21 cellular contexts compared by ENCODE assay signal in the genomic region with DNA sequence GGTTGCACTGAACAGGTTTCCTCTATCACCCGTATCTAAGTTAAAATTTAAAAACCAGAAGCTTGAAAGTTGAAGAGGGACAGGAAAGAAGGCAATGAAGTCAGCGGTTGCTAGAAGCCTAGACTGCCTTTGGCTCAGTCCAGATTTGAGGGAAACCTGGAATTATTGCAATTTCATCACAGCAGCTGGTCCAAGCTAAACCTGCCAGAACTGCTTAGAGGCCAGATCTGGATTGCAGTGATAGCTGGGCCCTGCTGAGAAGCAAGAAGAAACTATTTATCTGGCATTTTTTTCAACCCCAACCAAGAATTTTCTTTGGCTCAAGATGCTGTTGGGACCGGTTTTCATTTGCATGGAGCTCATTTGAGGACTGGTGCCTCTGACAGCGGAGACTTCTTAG.
DNase-seq lines count a peak whose midpoint lies in the region; ATAC-seq and TF ChIP-seq lines count a peak whose summit lies in the region.
"Had no signal": no experiment of that assay in that cellular context is flagged by ENCODE, and none has a peak within 500 bp of the region (broad histone marks: within the 10 kb centered on the region; RNA-seq: fewer than 3 reads in every experiment).

No MANE protein-coding gene starts in this region.

- DNase-seq in AG04449 (ENCODE audit: low read depth, low spot score), result peak; percentile 84
- DNase-seq in fibroblast of the conjunctiva (ENCODE audit: low read depth), result peak; percentile 84
- no peak for DNase-seq in omental fat pad (ENCODE audit: low spot score)
- DNase-seq in NCI-H774 (lab: John Stamatoyannopoulos, UW), result no peak
- no peak for DNase-seq in NCI-H69 (lab: John Stamatoyannopoulos, UW)
- DNase-seq in superior temporal gyrus (ENCODE audit: extremely low spot score), result no peak
- DNase-seq in NCI-H82 (lab: John Stamatoyannopoulos, UW), result no peak
- DNase-seq: activated CD4-positive, CD25-positive, alpha-beta regulatory T cell treated with anti-CD3 and anti-CD28 coated beads, Interleukin-2, amount 50 U/mL, for 72 hours; activated naive CD8-positive, alpha-beta T cell treated with anti-CD3 and anti-CD28 coated beads for 36 hours; activated T-cell treated with anti-CD3 and anti-CD28 coated beads for 4 hours; Caco-2; dermis blood vessel endothelial cell; foreskin melanocyte; H7; islet precursor cell; NCI-H1417 treated with DMSO at 0.1 percent for 48 hours; NCI-H510A; retina; stimulated activated naive CD8-positive, alpha-beta T cell treated with anti-CD3 and anti-CD28 coated beads, Interleukin-15, amount 100 ng/mL, for 72 hours; T-helper 17 cell had no signal

- TF ChIP-seq CTCF in AG04449 (IDR thresholded peaks at IDR 0.05; ENCODE audit: insufficient read depth, low read length, missing control alignments) (no peak), omental fat pad (IDR thresholded peaks at IDR 0.05) (no peak)

- ATAC-seq in SK-N-SH treated with all-trans-retinoic acid at 6 μM for 48 hours (peak; percentile 69), omental fat pad (ENCODE audit: low FRiP score) (peak; percentile 73)
- ATAC-seq: stimulated activated naive CD8-positive, alpha-beta T cell treated with anti-CD3 and anti-CD28 coated beads, Interleukin-15, amount 100 ng/mL, for 72 hours; T-helper 17 cell had no signal

- CTCF ChIA-PET in AG04449 (lab: Yijun Ruan, JAX), result interaction anchor here (1.0 to 2.5 kb wide), 3 partner anchors 12 to 272 kb away, joined by 3 to 18 read pairs (median 4); no protein-coding TSS in a partner anchor

- no peak overlapping the region for H3K4me3 ChIP-seq in AG04449 (ENCODE audit: low read depth, low read length)

- POLR2A ChIA-PET in AG04449 (lab: Yijun Ruan, JAX), result interaction anchor here (0.6 to 1.4 kb wide), 2 partner anchors 12 to 642 kb away, joined by 3 to 4 read pairs; no protein-coding TSS in a partner anchor

TF ChIP-seq in SK-N-SH treated with all-trans-retinoic acid at 6 μM for 48 hours, 23 proteins besides CTCF, POLR2A, EP300 and RAD21:
- TF ChIP-seq SNAI2 (CRISPR knock-in tag; IDR thresholded peaks at IDR 0.05) (no peak), ZFP30 (CRISPR knock-in tag; IDR thresholded peaks at IDR 0.05) (no peak), ZNF70 (CRISPR knock-in tag; IDR thresholded peaks at IDR 0.05) (no peak), ISL1 (CRISPR knock-in tag; IDR thresholded peaks at IDR 0.05) (no peak), ZC3H10 (CRISPR knock-in tag; IDR thresholded peaks at IDR 0.05) (no peak), GLIS3 (CRISPR knock-in tag; IDR thresholded peaks at IDR 0.05) (no peak), TOX (CRISPR knock-in tag; IDR thresholded peaks at IDR 0.05; ENCODE audit: borderline replicate concordance) (no peak), ARNTL (CRISPR knock-in tag; IDR thresholded peaks at IDR 0.05; ENCODE audit: borderline replicate concordance, low read depth) (no peak), BACH2 (CRISPR knock-in tag; IDR thresholded peaks at IDR 0.05; ENCODE audit: borderline replicate concordance) (no peak)
- TF ChIP-seq, protein P1, sequence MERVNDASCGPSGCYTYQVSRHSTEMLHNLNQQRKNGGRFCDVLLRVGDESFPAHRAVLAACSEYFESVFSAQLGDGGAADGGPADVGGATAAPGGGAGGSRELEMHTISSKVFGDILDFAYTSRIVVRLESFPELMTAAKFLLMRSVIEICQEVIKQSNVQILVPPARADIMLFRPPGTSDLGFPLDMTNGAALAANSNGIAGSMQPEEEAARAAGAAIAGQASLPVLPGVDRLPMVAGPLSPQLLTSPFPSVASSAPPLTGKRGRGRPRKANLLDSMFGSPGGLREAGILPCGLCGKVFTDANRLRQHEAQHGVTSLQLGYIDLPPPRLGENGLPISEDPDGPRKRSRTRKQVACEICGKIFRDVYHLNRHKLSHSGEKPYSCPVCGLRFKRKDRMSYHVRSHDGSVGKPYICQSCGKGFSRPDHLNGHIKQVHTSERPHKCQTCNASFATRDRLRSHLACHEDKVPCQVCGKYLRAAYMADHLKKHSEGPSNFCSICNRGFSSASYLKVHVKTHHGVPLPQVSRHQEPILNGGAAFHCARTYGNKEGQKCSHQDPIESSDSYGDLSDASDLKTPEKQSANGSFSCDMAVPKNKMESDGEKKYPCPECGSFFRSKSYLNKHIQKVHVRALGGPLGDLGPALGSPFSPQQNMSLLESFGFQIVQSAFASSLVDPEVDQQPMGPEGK (CRISPR knock-in tag; IDR thresholded peaks at IDR 0.05; ENCODE audit: borderline replicate concordance), result no peak

Comparison
In these comparisons a context has a peak if more than half of its experiments do, and no peak if none do; other contexts are left out.
1. DNase-seq: peak in AG04449 (single experiment) and fibroblast of the conjunctiva (single experiment); none in omental fat pad (single experiment), NCI-H774 (single experiment), NCI-H69 (single experiment), superior temporal gyrus (single experiment) and NCI-H82 (single experiment).